In genomic region chr7:119197872-119198527, GRCh38 we compare ENCODE assay signal across 8 cellular contexts.
DNase-seq lines count a peak whose midpoint lies in the region; ATAC-seq and TF ChIP-seq lines count a peak whose summit lies in the region.

No MANE protein-coding gene starts in this region.

- no peaks in the 10 kb centered on the region for H3K36me3 Mint-ChIP-seq in activated naive CD4-positive, alpha-beta T cell treated with anti-CD3 and anti-CD28 coated beads, Interleukin-2, amount 50 U/mL, for 72 hours

- H2BK120ac ChIP-seq in trophoblast cell (ENCODE audit: insufficient read depth, low read length, poor library complexity), result peak overlapping the region; percentile 31

- H2AK5ac ChIP-seq in trophoblast cell (ENCODE audit: low read length), result no peak overlapping the region

- H3K27me3 ChIP-seq in left ventricle myocardium inferior (ENCODE audit: low read depth) (no peaks in the 10 kb centered on the region), trophoblast cell (ENCODE audit: insufficient read depth, low read length) (no peaks in the 10 kb centered on the region)

- no peak overlapping the region for H3K23ac ChIP-seq in trophoblast cell (ENCODE audit: low read length)

- H3K9ac ChIP-seq in trophoblast cell (ENCODE audit: low read length), result no peak overlapping the region

- H3K36me3 ChIP-seq in left ventricle myocardium inferior (no peaks in the 10 kb centered on the region), trophoblast cell (ENCODE audit: control insufficient read depth in 1 of 2, insufficient read depth in 2 of 2, low read length in 2 of 2) (no peaks in the 10 kb centered on the region)

- no peak overlapping the region for H3K27ac Mint-ChIP-seq in activated naive CD4-positive, alpha-beta T cell treated with anti-CD3 and anti-CD28 coated beads, Interleukin-2, amount 50 U/mL, for 72 hours

- H3K9me3 Mint-ChIP-seq in activated naive CD4-positive, alpha-beta T cell treated with anti-CD3 and anti-CD28 coated beads, Interleukin-2, amount 50 U/mL, for 72 hours, result peaks cover 4 to 7% of the 10 kb centered on the region in 2 donors

- no peak overlapping the region for H3K4me3 ChIP-seq in left ventricle myocardium inferior
- H3K4me3 ChIP-seq in HFF-Myc (replicated peaks; ENCODE audit: low read depth, low read length), result no peak overlapping the region
- H3K4me3 ChIP-seq in epithelial cell of proximal tubule (ENCODE audit: low read depth, low read length), result no peak overlapping the region
- H3K4me3 ChIP-seq in trophoblast cell (ENCODE audit: low read depth, low read length), result no peak overlapping the region

- H3K4me2 ChIP-seq in trophoblast cell (ENCODE audit: low read length), result no peak overlapping the region

- H2BK12ac ChIP-seq in trophoblast cell (ENCODE audit: low read length), result no peak overlapping the region

- H3K4ac ChIP-seq in trophoblast cell (ENCODE audit: low read depth, low read length), result no peak overlapping the region

- intact Hi-C loops in left ventricle myocardium inferior (cut with micrococcal nuclease), result no loop called here
- intact Hi-C loops in Right ventricle myocardium inferior (cut with DNase I), result no loop called here

- H3K9me3 ChIP-seq in left ventricle myocardium inferior (replicated peaks) (peaks cover 4% of the 10 kb centered on the region), trophoblast cell (ENCODE audit: insufficient read depth, low read depth, low read length) (no peaks in the 10 kb centered on the region)

- no peak overlapping the region for H2BK5ac ChIP-seq in trophoblast cell (ENCODE audit: low read depth, low read length, poor library complexity)

- peak; percentile 51 for TF ChIP-seq CTCF in left ventricle myocardium inferior (IDR thresholded peaks at IDR 0.05; ENCODE audit: borderline replicate concordance)
- TF ChIP-seq CTCF in HFF-Myc (IDR thresholded peaks at IDR 0.05; ENCODE audit: low read depth, low read length, missing control alignments), result peak; percentile 52
- peak; percentile 91 for TF ChIP-seq CTCF in epithelial cell of proximal tubule (conservative IDR thresholded peaks at IDR 0.05; ENCODE audit: low read depth, low read length)

- peak overlapping the region; percentile 21 for H4K91ac ChIP-seq in trophoblast cell (ENCODE audit: low read depth, low read length)

- no peak overlapping the region for H4K12ac ChIP-seq in trophoblast cell (ENCODE audit: low read depth, low read length)

- H3K27ac ChIP-seq in left ventricle myocardium inferior (replicated peaks) (no peak overlapping the region), trophoblast cell (ENCODE audit: low read depth, low read length) (no peak overlapping the region)

- no peak overlapping the region for H2AFZ ChIP-seq in trophoblast cell (ENCODE audit: insufficient read depth, low read length, poor library complexity)

- no peak overlapping the region for H3K18ac ChIP-seq in trophoblast cell (ENCODE audit: low read length)

- H3K4me1 ChIP-seq in left ventricle myocardium inferior (no peaks in the 10 kb centered on the region), trophoblast cell (ENCODE audit: control insufficient read depth in 1 of 2, insufficient read depth in 2 of 2, low read length in 2 of 2) (peaks cover 8 to 10% of the 10 kb centered on the region in 2 experiments)

- peaks cover 8% of the 10 kb centered on the region for H3K79me1 ChIP-seq in trophoblast cell (ENCODE audit: low read length)

- H3K79me2 ChIP-seq in trophoblast cell (ENCODE audit: control insufficient read depth, insufficient read depth, low read length, poor library complexity), result no peaks in the 10 kb centered on the region

- DNase-seq in left ventricle myocardium inferior (no peak), Right ventricle myocardium inferior (ENCODE audit: missing footprints) (no peak), HFF-Myc (ENCODE audit: extremely low read depth, low read depth) (no peak), LHCN-M2 (ENCODE audit: low read depth) (peak; percentile 13), RPMI8226 (peak; percentile 71), epithelial cell of proximal tubule (ENCODE audit: low read depth) (peak; percentile 7), trophoblast cell (peak in 1 of 2 donors; percentile 73)
- no peak for DNase-seq in activated naive CD4-positive, alpha-beta T cell treated with anti-CD3 and anti-CD28 coated beads, Interleukin-2, amount 50 U/mL, for 72 hours (ENCODE audit: low spot score in 2 of 2)

- H4K8ac ChIP-seq in trophoblast cell (ENCODE audit: low read depth, low read length), result no peak overlapping the region

- WGBS in trophoblast cell (ENCODE audit: extremely low coverage, insufficient coverage, insufficient read length), result no CpG with 5 or more reads among the region's 8 CpGs

- no peak overlapping the region for H3K14ac ChIP-seq in trophoblast cell (ENCODE audit: low read length)

- ATAC-seq in Right ventricle myocardium inferior, result no peak
- ATAC-seq in activated naive CD4-positive, alpha-beta T cell treated with anti-CD3 and anti-CD28 coated beads, Interleukin-2, amount 50 U/mL, for 72 hours, result no peak

Comparison
In these comparisons a context has a peak if more than half of its experiments do, and no peak if none do; other contexts are left out.
1. DNase-seq: peak in LHCN-M2 (single experiment), RPMI8226 (single experiment) and epithelial cell of proximal tubule (single experiment); none in left ventricle myocardium inferior (single experiment), Right ventricle myocardium inferior (single experiment), HFF-Myc (single experiment) and activated naive CD4-positive, alpha-beta T cell treated with anti-CD3 and anti-CD28 coated beads, Interleukin-2, amount 50 U/mL, for 72 hours (0 of 2).
2. Peak in every context shown above with its lines, with median percentiles within 50 percentile points of each other: CTCF ChIP-seq.